16 cellular contexts compared by ENCODE assay signal in the genomic region with DNA sequence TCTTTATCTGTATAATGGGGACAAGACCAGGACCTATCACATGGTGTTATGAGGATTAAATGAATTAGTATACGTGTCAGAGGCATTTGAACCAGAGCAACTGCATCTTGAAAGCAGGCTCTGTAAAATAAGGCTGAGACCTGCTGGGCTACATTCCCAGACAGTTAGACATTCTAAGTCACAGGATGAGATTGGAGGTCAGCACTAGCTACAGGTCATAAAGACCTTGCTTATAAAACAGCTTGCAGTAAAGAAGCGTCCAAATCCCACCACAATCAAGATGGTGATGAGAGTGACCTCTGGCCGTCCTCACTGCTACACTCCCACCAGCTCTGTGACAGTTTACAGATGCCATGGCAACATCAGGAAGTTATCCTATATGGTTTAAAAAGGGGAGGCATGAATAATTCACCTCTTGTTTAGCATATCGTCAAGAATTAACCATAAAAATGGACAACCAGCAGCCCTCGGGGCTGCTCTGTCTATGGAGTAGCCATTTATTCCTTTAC.
"Had no signal": no experiment of that assay in that cellular context is flagged by ENCODE, and none has a peak within 500 bp of the region (broad histone marks: within the 10 kb centered on the region; RNA-seq: fewer than 3 reads in every experiment).

No MANE protein-coding gene starts in this region.

- H3K9me3 Mint-ChIP-seq: activated T-cell treated with anti-CD3 and anti-CD28 coated beads, Interleukin-2, amount 50 U/mL, for 4 hours; natural killer cell had no signal

- H3K36me3 Mint-ChIP-seq: activated naive CD4-positive, alpha-beta T cell treated with anti-CD3 and anti-CD28 coated beads, Interleukin-2, amount 50 U/mL, for 72 hours; natural killer cell had no signal

- H3K4me3 Mint-ChIP-seq: activated CD8-positive, alpha-beta memory T cell treated with anti-CD3 and anti-CD28 coated beads, Interleukin-2, amount 10 ng/mL, durations not matched to agents 7 days and 5 days; activated T-cell treated with anti-CD3 and anti-CD28 coated beads, Interleukin-2, amount 50 U/mL, for 4 hours; natural killer cell; T-helper 2 cell treated with Interferon-gamma antibody and Interleukin-4, amounts not matched to agents 5 μg/mL and 100 μg/mL, for 36 hours had no signal

- H3K4me1 ChIP-seq: prostate gland, uterus had no signal

- H3K4me3 ChIP-seq: lung, prostate gland, stomach, thoracic aorta, uterus had no signal

- H3K27ac ChIP-seq: prostate gland, stomach, thoracic aorta, uterus had no signal

- H3K27ac Mint-ChIP-seq: activated CD8-positive, alpha-beta memory T cell treated with anti-CD3 and anti-CD28 coated beads, Interleukin-2, amount 10 ng/mL, durations not matched to agents 7 days and 5 days; activated naive CD4-positive, alpha-beta T cell treated with anti-CD3 and anti-CD28 coated beads, Interleukin-2, amount 50 U/mL, for 72 hours; T-helper 2 cell treated with Interferon-gamma antibody and Interleukin-4, amounts not matched to agents 5 μg/mL and 100 μg/mL, for 36 hours had no signal

- DNase-seq: activated CD4-positive, alpha-beta T cell treated with anti-CD3 and anti-CD28 coated beads, Interleukin-2, amount 50 U/mL, for 4 hours; activated CD8-positive, alpha-beta memory T cell treated with anti-CD3 and anti-CD28 coated beads, Interleukin-2, amount 10 ng/mL, durations not matched to agents 7 days and 5 days; activated effector memory CD4-positive, alpha-beta T cell treated with anti-CD3 and anti-CD28 coated beads, Interleukin-2, amount 50 U/mL, for 16 hours; activated T-cell treated with anti-CD3 and anti-CD28 coated beads, Interleukin-2, amount 50 U/mL, for 4 hours; natural killer cell; nucleus accumbens; stomach; SW 1271; uterus had no signal

- H3K27me3 ChIP-seq: stomach, uterus had no signal

- ATAC-seq: activated CD4-positive, CD25-positive, alpha-beta regulatory T cell treated with anti-CD3 and anti-CD28 coated beads, Interleukin-2, amount 50 U/mL, for 24 hours; activated CD8-positive, alpha-beta memory T cell treated with anti-CD3 and anti-CD28 coated beads, Interleukin-2, amount 10 ng/mL, durations not matched to agents 7 days and 5 days; activated naive CD4-positive, alpha-beta T cell treated with anti-CD3 and anti-CD28 coated beads, Interleukin-2, amount 50 U/mL, for 72 hours; activated T-cell treated with anti-CD3 and anti-CD28 coated beads, Interleukin-2, amount 50 U/mL, for 4 hours; natural killer cell; sciatic nerve had no signal

- H3K36me3 ChIP-seq: prostate gland, stomach, thoracic aorta, uterus had no signal

- H3K9me3 ChIP-seq: prostate gland, stomach, thoracic aorta, uterus had no signal
